Comparison of ENCODE assay signal across 8 cellular contexts in genomic region chr4:26320453-26321325, GRCh38. TPM values are rescaled to one million over a fixed set of nuclear protein-coding genes. Genes with fewer than 3 reads are reported as not detected.
DNase-seq lines count a peak whose midpoint lies in the region; ATAC-seq and TF ChIP-seq lines count a peak whose summit lies in the region.

TSS of gene RBPJ (plus strand) at chr4:26321014. CDS start at chr4:26321029, 15 bp downstream.

- peak; percentile 87 for DNase-seq in GM04503 (ENCODE audit: low read depth)
- peak; percentile 93 for DNase-seq in NCI-H1694 (lab: John Stamatoyannopoulos, UW)
- DNase-seq in adrenal gland, result peak; percentile 92 to 97 (median 95)
- peak; percentile 92 to 95 (median 94) for DNase-seq in heart left ventricle
- DNase-seq in pons (ENCODE audit: low spot score), result peak; percentile 93
- DNase-seq in transverse colon, result peak; percentile 90

- H3K4me3 ChIP-seq in adrenal gland, result peak within 1 kb of the TSS; percentile 70 to 84 (median 81)
- peak within 1 kb of the TSS; percentile 41 to 92 (median 74) for H3K4me3 ChIP-seq in heart left ventricle
- peak within 1 kb of the TSS; percentile 70 to 80 (median 73) for H3K4me3 ChIP-seq in transverse colon

- in situ Hi-C loops in transverse colon (cut with MboI; ENCODE audit: low pct_ligation_motif_present in 1 of 4, low pct_unique_long_range_greater_than_20kb in 1 of 4, low sequenced_read_pairs in 3 of 4), result loop anchor here in 3 of 4 donors (10.0 to 25.0 kb wide), 3 partner anchors 84 to 236 kb away; no protein-coding TSS in a partner anchor

- H3K36me3 ChIP-seq in adrenal gland (replicated peaks in 1 of 2) (no peaks in the 10 kb centered on the region), heart left ventricle (no peaks in the 10 kb centered on the region), transverse colon (no peaks in the 10 kb centered on the region)

- TF ChIP-seq CTCF in adrenal gland (IDR thresholded peaks at IDR 0.05), result no peak
- TF ChIP-seq CTCF in heart left ventricle (IDR thresholded peaks at IDR 0.05), result no peak
- TF ChIP-seq CTCF in transverse colon (IDR thresholded peaks at IDR 0.05), result no peak

- no peak for TF ChIP-seq EP300 in transverse colon (IDR thresholded peaks at IDR 0.05; ENCODE audit: low read depth)

- TF ChIP-seq POLR2A in adrenal gland (IDR thresholded peaks at IDR 0.05) (peak; percentile 56 to 92), heart left ventricle (IDR thresholded peaks at IDR 0.05) (peak in 1 of 2 donors; percentile 43), transverse colon (IDR thresholded peaks at IDR 0.05) (peak; percentile 73)

- WGBS in adrenal gland, 4 donors, result 0 to 1% (median 1%) methylated on average over 31 to 101 of the region's 101 CpGs
- WGBS in heart left ventricle, 4 donors, result 0 to 1% (median 1%) methylated on average over 48 to 101 of the region's 101 CpGs
- WGBS in transverse colon (ENCODE audit: low coverage in 1 of 2), 2 donors, result 0 to 1% methylated on average over 15 to 89 of the region's 101 CpGs

- H3K27ac ChIP-seq in adrenal gland (peak within 1 kb of the TSS; percentile 65 to 96 (median 91)), heart left ventricle (peak within 1 kb of the TSS; percentile 63 to 97 (median 92)), transverse colon (peak within 1 kb of the TSS; percentile 90 to 97 (median 96))

- peaks cover 7 to 38% of the 10 kb centered on the region in 2 donors for H3K4me1 ChIP-seq in adrenal gland (replicated peaks in 1 of 2)
- H3K4me1 ChIP-seq in heart left ventricle, result peaks cover 0 to 51% (median 29%) of the 10 kb centered on the region in 12 donors
- peaks cover 0 to 41% (median 16%) of the 10 kb centered on the region in 4 donors for H3K4me1 ChIP-seq in transverse colon

- ATAC-seq in HG02642 (IDR thresholded peaks at IDR 0.05; ENCODE audit: poor library complexity, unreplicated experiment), result peak; percentile 28
- ATAC-seq in heart left ventricle, result peak; percentile 72 to 88 (median 84)

- no peaks in the 10 kb centered on the region for H3K9me3 ChIP-seq in adrenal gland (replicated peaks in 1 of 3)
- H3K9me3 ChIP-seq in heart left ventricle, result peaks cover 0 to 12% (median 3%) of the 10 kb centered on the region in 12 donors
- H3K9me3 ChIP-seq in transverse colon, result peaks cover 3% of the 10 kb centered on the region in 2 donors

- H3K27me3 ChIP-seq in adrenal gland (no peaks in the 10 kb centered on the region), heart left ventricle (no peaks in the 10 kb centered on the region), transverse colon (no peaks in the 10 kb centered on the region)

- intact Hi-C loops in T-helper 1 cell treated with Interleukin-12 subunit alpha and Interleukin-12 subunit beta and Interleukin-4 antibody, amounts not matched to agents 30 ng/mL and 1 ng/mL, for 36 hours (cut with micrococcal nuclease), result loop anchor here (1.0 to 5.0 kb wide), 4 partner anchors 8 to 1738 kb away; partner anchors contain the start of gene DHX15
- intact Hi-C loops in adrenal gland (cut with DNase I) (no loop called here), heart left ventricle (cut with DNase I) (loop anchor here in 9 of 10 donors (5.0 to 10.0 kb wide), 11 partner anchors 116 to 406 kb away; partner anchors contain the start of gene SMIM20 (in 1 of the 9)), transverse colon (cut with DNase I; ENCODE audit: low total_unique reads) (loop anchor here (5.0 kb wide), 1 partner anchor 293 kb away; no protein-coding TSS in a partner anchor)

RNA-seq across cellular contexts. Expression of gene RBPJ, which starts in this region (rescaled TPM):
- total RNA-seq in T-helper 1 cell treated with Interleukin-12 subunit alpha and Interleukin-12 subunit beta and Interleukin-4 antibody, amounts not matched to agents 30 ng/mL and 1 ng/mL, for 36 hours, result 134 and 145 TPM in 2 replicates
- 10 to 100 TPM; 23.4 to 76.1 (median 54.6) TPM for total RNA-seq in adrenal gland
- polyA plus RNA-seq in adrenal gland, result 10 to 100 TPM; 30.0 to 49.0 (median 43.9) TPM
- 10 to 100 TPM; 29.7 to 84.3 (median 38.0) TPM for total RNA-seq in heart left ventricle
- 10 to 100 TPM; 21.9 to 27.7 TPM for polyA plus RNA-seq in heart left ventricle
- 100 to 1,000 TPM in 1 of 4 donors, 10 to 100 TPM in 3; 15.1 to 104 (median 44.6) TPM for total RNA-seq in transverse colon

Comparison
In these comparisons a context has a peak if more than half of its experiments do, and no peak if none do; other contexts are left out.
1. Peak in every context shown above with its lines: DNase-seq, ATAC-seq, H3K4me3 ChIP-seq and H3K27ac ChIP-seq.
2. intact Hi-C loops: an anchor here in T-helper 1 cell treated with Interleukin-12 subunit alpha and Interleukin-12 subunit beta and Interleukin-4 antibody, amounts not matched to agents 30 ng/mL and 1 ng/mL, for 36 hours (1.0 to 5.0 kb wide), heart left ventricle (5.0 to 10.0 kb wide) and transverse colon (5.0 kb wide); none called in adrenal gland.